ENCODE assay signal across 8 cellular contexts in the genomic region with DNA sequence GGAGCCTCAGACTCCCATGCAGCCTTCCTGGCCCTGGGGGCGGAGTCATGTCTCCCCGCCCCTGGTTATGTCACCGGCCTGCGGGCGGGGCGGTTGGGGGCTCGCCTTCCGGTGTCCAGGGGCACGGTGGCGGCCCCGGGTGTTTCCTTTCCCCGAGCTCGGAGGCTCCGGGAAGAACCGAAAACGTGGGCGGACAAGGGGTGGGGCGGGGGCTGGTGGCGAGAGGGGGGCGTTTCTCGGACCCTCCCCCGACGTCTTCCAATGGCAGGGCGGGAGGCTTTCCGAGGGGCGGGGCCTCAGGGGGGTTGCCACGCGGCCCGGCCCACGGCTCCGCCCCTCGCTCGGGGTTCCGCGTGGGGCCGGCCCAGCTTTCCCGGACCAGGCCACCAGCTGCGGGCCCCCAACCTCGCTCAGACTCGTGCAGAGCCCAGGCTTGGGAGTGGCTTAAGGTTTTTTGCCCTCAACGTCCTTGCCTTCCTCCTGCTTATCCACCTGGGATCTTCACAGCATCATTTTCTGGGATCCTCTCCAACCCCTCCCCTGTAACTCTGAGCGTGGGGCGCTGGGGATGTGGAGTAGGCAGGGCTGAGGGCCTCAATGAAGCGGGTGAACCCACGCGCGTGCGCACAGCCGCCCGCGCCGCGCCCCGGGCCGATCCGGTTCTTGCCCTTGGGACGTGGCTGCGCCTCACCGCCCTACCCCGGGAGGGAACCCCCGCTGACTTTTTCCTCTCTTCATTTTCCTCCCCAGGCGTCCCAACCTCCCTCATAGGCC. TPM values are rescaled to one million over a fixed set of nuclear protein-coding genes. Genes with fewer than 3 reads are reported as not detected.
DNase-seq lines count a peak whose midpoint lies in the region; ATAC-seq, FAIRE-seq and TF ChIP-seq lines count a peak whose summit lies in the region.

No MANE protein-coding gene starts in this region.

- no peak for TF ChIP-seq CTCF in bronchial epithelial cell (IDR thresholded peaks at IDR 0.05; ENCODE audit: insufficient read depth, low read length, severe bottlenecking)

- no peaks in the 10 kb centered on the region for H3K9me3 ChIP-seq in SJSA1 (replicated peaks)

- H3K36me3 ChIP-seq in SJSA1 (no peaks in the 10 kb centered on the region), bronchial epithelial cell (ENCODE audit: control insufficient read depth, insufficient read depth, low read length) (no peaks in the 10 kb centered on the region)

- H3K4me1 ChIP-seq in SJSA1 (replicated peaks) = peaks cover 19% of the 10 kb centered on the region

- DNase-seq in GM03348 (ENCODE audit: low spot score) = peak; percentile 98
- peak; percentile 74 to 90 for DNase-seq in Kasumi-1 (lab: John Stamatoyannopoulos, UW)
- peak; percentile 71 to 89 for DNase-seq in SJSA1 (ENCODE audit: low read depth in 1 of 2, low spot score in 2 of 2)
- DNase-seq in bronchial epithelial cell (ENCODE audit: low read depth) = no peak
- peak; percentile 56 to 71 for DNase-seq in left colon
- peak; percentile 42 to 46 for DNase-seq in stimulated activated CD4-positive, alpha-beta T cell treated with anti-CD3 and anti-CD28 coated beads, Interleukin-4, amount 100 ng/mL, for 4 hours
- DNase-seq in GDM1 (lab: John Stamatoyannopoulos, UW) = no peak

- ATAC-seq in GM21825 (IDR thresholded peaks at IDR 0.05; ENCODE audit: unreplicated experiment) = peak; percentile 79
- peak; percentile 89 for ATAC-seq in left colon

- H3K4me3 ChIP-seq in SJSA1 (peak overlapping the region; percentile 48), bronchial epithelial cell (ENCODE audit: low read depth, low read length) (peak overlapping the region; percentile 19)

- H3K27me3 ChIP-seq in SJSA1 (replicated peaks) = no peaks in the 10 kb centered on the region
- peaks cover 36% of the 10 kb centered on the region for H3K27me3 ChIP-seq in bronchial epithelial cell (ENCODE audit: control insufficient read depth, insufficient read depth, low read length)

- no peak overlapping the region for H3K27ac ChIP-seq in SJSA1

- FAIRE-seq in bronchial epithelial cell (lab: Jason Lieb, UNC) = no peak

- intact Hi-C loops in left colon (cut with DNase I, micrococcal nuclease) = no loop called here

RNA-seq across cellular contexts. Expression of a gene that starts 2.1 kb away (rescaled TPM):
- 19.4 and 20.6 TPM in 2 replicates for total RNA-seq in SJSA1 (2014; rRNA removed; shearing (Covaris generic))
- not detected in 2 replicates for total RNA-seq in bronchial epithelial cell
- 1 to 10 TPM; 2.1 to 4.9 TPM for total RNA-seq in left colon

Comparison
In these comparisons a context has a peak if more than half of its experiments do, and no peak if none do; other contexts are left out.
1. DNase-seq: peak in GM03348 (single experiment), Kasumi-1 (2 of 2), SJSA1 (2 of 2), left colon (2 of 2) and stimulated activated CD4-positive, alpha-beta T cell treated with anti-CD3 and anti-CD28 coated beads, Interleukin-4, amount 100 ng/mL, for 4 hours (2 of 2); none in bronchial epithelial cell (single experiment) and GDM1 (single experiment).